In the genomic region with DNA sequence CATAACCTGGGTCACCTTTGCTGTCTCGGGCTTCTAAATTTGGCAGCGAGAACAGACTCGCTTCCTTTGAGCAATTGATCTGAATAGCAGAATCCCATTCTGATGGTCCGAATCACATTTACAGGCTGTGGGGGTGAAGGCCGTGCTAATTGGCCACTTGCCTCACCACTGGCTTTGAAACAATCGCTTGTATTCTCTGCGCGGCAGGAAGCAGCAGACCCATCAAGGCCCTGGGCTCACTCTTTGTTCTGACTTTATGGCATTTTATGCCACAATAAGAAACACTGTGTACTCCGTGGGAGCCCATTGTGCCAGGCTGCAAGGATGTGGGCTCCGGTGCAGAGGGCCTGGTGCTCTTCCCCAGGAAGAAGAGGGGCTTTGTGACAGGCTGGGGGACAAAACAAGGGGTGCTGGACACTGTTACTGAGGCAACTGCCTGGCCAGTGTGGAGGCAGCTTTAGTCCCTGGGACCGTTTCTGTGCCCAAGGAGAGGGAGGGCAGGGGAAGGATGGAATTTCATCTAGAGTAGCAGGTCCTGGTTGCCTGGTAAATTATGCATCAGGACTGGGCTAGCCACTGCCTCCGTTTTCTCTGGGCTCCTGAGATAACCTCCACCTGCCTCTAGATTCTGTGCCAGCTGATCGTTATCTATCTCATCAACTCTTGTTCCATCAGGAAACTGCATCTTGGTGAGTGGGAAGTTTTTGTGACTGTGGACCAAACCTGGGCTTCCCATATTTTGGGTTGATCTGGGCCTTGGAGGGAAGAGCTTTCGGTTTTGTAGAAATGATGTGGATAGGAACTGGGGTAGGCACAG, we compare ENCODE assay signal across 9 cellular contexts.
DNase-seq lines count a peak whose midpoint lies in the region; ATAC-seq and TF ChIP-seq lines count a peak whose summit lies in the region.
"Had no signal": no experiment of that assay in that cellular context is flagged by ENCODE, and none has a peak within 500 bp of the region (broad histone marks: within the 10 kb centered on the region; RNA-seq: fewer than 3 reads in every experiment).

No MANE protein-coding gene starts in this region.

- ATAC-seq in HG03139 (IDR thresholded peaks at IDR 0.05; ENCODE audit: unreplicated experiment): no peak
- ATAC-seq in HG02610 (IDR thresholded peaks at IDR 0.05; ENCODE audit: unreplicated experiment): no peak
- ATAC-seq in GM21825 (IDR thresholded peaks at IDR 0.05; ENCODE audit: unreplicated experiment): no peak

- peaks cover 16 to 34% (median 28%) of the 10 kb centered on the region in 4 donors for H3K4me1 ChIP-seq in stomach

- no peaks in the 10 kb centered on the region for H3K36me3 ChIP-seq in stomach

- no peak for TF ChIP-seq POLR2A in stomach (IDR thresholded peaks at IDR 0.05)

- no peak for TF ChIP-seq EP300 in stomach (IDR thresholded peaks at IDR 0.05)

- no peak for TF ChIP-seq CTCF in stomach (IDR thresholded peaks at IDR 0.05)

- H3K27ac ChIP-seq in caudate nucleus (ENCODE audit: low read depth, low read length) (peak overlapping the region; percentile 91), stomach (peak overlapping the region in 4 of 5 donors; percentile 78 to 88 (median 82))

- peak; percentile 9 for DNase-seq in DMS53 (lab: John Stamatoyannopoulos, UW)
- no peak for DNase-seq in DMS53 treated with DMSO at 0.1 percent for 48 hours (lab: John Stamatoyannopoulos, UW; ENCODE audit: unreplicated experiment)
- peak in 56 of 61 donors; percentile 20 to 91 (median 64) for DNase-seq in caudate nucleus (lab: John Stamatoyannopoulos, UW)
- peak; percentile 85 for DNase-seq in islet precursor cell
- DNase-seq in stomach: no peak
- DNase-seq: NCI-H2029 treated with DMSO at 0.1 percent for 48 hours had no signal

- intact Hi-C loops in stomach (cut with DNase I; ENCODE audit: low total_unique reads): loop anchor here (10.0 kb wide), 1 partner anchor 719 kb away; no protein-coding TSS in a partner anchor

- H3K9me3 ChIP-seq in stomach: peaks cover 5 to 13% (median 8%) of the 10 kb centered on the region in 4 donors

- peak overlapping the region in 2 of 4 donors; percentile 67 to 72 for H3K4me3 ChIP-seq in stomach

- peaks cover 0 to 8% (median 0%) of the 10 kb centered on the region in 3 donors for H3K27me3 ChIP-seq in stomach

- WGBS in stomach, 5 donors: 34 to 54% (median 38%) methylated on average over 14 of the region's 14 CpGs

Comparison
In these comparisons a context has a peak if more than half of its experiments do, and no peak if none do; other contexts are left out.
1. DNase-seq: peak in DMS53 (single experiment), caudate nucleus (56 of 61) and islet precursor cell (single experiment); none in DMS53 treated with DMSO at 0.1 percent for 48 hours (single experiment) and stomach (single experiment).